In the genomic region with DNA sequence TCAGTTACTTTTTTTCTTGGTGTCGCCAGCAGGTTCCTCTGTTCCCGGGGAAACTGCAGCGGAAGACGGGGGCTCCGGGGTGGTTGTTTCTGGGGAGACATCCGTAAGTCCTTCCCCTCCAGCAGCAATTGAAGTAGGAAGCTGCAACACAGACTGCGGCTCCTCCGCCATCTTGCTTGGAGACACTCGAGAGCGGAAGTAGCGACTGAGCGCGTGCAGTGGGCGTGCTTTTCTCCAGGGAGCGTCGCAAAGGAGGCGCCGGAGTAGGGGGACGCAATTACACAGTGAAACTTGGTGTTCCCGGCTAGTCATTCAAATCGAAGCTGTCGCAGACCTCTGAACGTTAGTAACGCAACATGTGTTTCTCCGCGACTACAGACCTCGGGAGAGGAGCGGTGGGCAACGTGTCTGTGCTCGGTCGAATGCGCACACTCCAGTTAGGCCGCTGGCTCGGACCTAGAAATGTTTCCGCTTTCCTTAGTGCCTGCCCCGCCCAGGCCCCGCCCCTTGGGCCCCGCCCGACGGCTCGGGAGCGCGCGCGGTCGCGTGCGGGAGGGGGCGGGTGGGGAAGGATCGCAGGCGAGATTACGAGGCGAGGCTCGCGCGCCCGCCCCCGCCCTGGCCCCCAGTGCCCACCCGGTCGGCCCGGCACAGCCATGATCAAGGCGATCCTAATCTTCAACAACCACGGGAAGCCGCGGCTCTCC, we compare ENCODE assay signal across 8 cellular contexts. TPM values are rescaled to one million over a fixed set of nuclear protein-coding genes. Genes with fewer than 3 reads are reported as not detected.
DNase-seq lines count a peak whose midpoint lies in the region; ATAC-seq and TF ChIP-seq lines count a peak whose summit lies in the region.

A gene (plus strand): TSS at position 554 of the 707 bp plus-strand sequence. CDS start 103 bp downstream, at position 657.
A gene (minus strand): TSS at position 184 of the 707 bp plus-strand sequence. CDS start 13 bp downstream, at position 171.

- 6% methylated on average over 48 of the region's 65 CpGs for WGBS in prostate gland

- ATAC-seq in GM18505 (IDR thresholded peaks at IDR 0.05; ENCODE audit: unreplicated experiment) (peak; percentile 82), HG02970 (IDR thresholded peaks at IDR 0.05; ENCODE audit: low FRiP score, unreplicated experiment) (peak; percentile 81), left ventricle myocardium superior (peak; percentile 96)

- DNase-seq in NCI-H187 treated with DMSO at 0.1 percent for 48 hours (lab: John Stamatoyannopoulos, UW) (peak; percentile 62), T-helper 2 cell (peak; percentile 81 to 97 (median 86)), left ventricle myocardium superior (peak; percentile 95), prostate gland (ENCODE audit: low spot score) (peak; percentile 91), ureter (ENCODE audit: low spot score) (peak; percentile 93)

- H3K9me3 ChIP-seq in prostate gland = no peaks in the 10 kb centered on the region

- peak within 1 kb of the TSS; percentile 86 to 91 for H3K4me3 ChIP-seq in prostate gland

- H3K36me3 ChIP-seq in prostate gland = no peaks in the 10 kb centered on the region

- H3K4me1 ChIP-seq in prostate gland (replicated peaks) = no peaks in the 10 kb centered on the region

- TF ChIP-seq POLR2A in GM18505 (IDR thresholded peaks at IDR 0.05; ENCODE audit: borderline replicate concordance, extremely low read depth, insufficient read depth, insufficient read length) (peak; percentile 95), prostate gland (IDR thresholded peaks at IDR 0.05) (peak; percentile 84)

- H3K27me3 ChIP-seq in prostate gland (replicated peaks; ENCODE audit: insufficient read depth) = no peaks in the 10 kb centered on the region

- TF ChIP-seq CTCF in prostate gland (IDR thresholded peaks at IDR 0.05) = peak in 1 of 4 experiments; percentile 4

- H3K27ac ChIP-seq in angular gyrus (ENCODE audit: low read depth, low read length) = peak within 1 kb of the TSS; percentile 88
- H3K27ac ChIP-seq in prostate gland = peak within 1 kb of the TSS; percentile 96

- intact Hi-C loops in left ventricle myocardium superior (cut with micrococcal nuclease) (no loop called here), prostate gland (cut with DNase I) (loop anchor here (2.0 to 10.0 kb wide), 3 partner anchors 25 to 297 kb away; a partner anchor contains a TSS)

RNA-seq across cellular contexts. Expression of the first gene that starts in this region (rescaled TPM):
- total RNA-seq in left ventricle myocardium superior (50.9 TPM), prostate gland (100 to 1,000 TPM in 1 of 2 donors, 10 to 100 TPM in 1; 32.0 to 163 TPM), ureter (59.0 TPM)

RNA-seq across cellular contexts. Expression of the second gene that starts in this region (rescaled TPM):
- total RNA-seq in left ventricle myocardium superior (23.6 TPM), prostate gland (10 to 100 TPM; 29.6 to 67.6 TPM), ureter (35.4 TPM)

Comparison
In these comparisons a context has a peak if more than half of its experiments do, and no peak if none do; other contexts are left out.
1. Peak in every context shown above with its lines: DNase-seq, ATAC-seq, H3K4me3 ChIP-seq and H3K27ac ChIP-seq.